Comparison of ENCODE assay signal across 23 cellular contexts in genomic region chr20:49792006-49792405, GRCh38. TPM values are rescaled to one million over a fixed set of nuclear protein-coding genes. Genes with fewer than 3 reads are reported as not detected.
DNase-seq lines count a peak whose midpoint lies in the region; ATAC-seq and TF ChIP-seq lines count a peak whose summit lies in the region.
"Had no signal": no experiment of that assay in that cellular context is flagged by ENCODE, and none has a peak within 500 bp of the region (broad histone marks: within the 10 kb centered on the region; RNA-seq: fewer than 3 reads in every experiment).

No MANE protein-coding gene starts in this region.

- no peak overlapping the region for H3K4me3 Mint-ChIP-seq in HFFc6
- no peak overlapping the region for H3K4me3 Mint-ChIP-seq in activated B cell treated with CpG ODN at 0.5 μM for 24 hours
- no peak overlapping the region for H3K4me3 Mint-ChIP-seq in natural killer cell
- H3K4me3 Mint-ChIP-seq: activated CD8-positive, alpha-beta T cell treated with anti-CD3 and anti-CD28 coated beads, Interleukin-2, amount 10 ng/mL, durations not matched to agents 7 days and 5 days; activated naive CD4-positive, alpha-beta T cell treated with anti-CD3 and anti-CD28 coated beads, Interleukin-2, amount 10 ng/mL, durations not matched to agents 7 days and 5 days; nephron; stimulated activated memory B cell treated with anti-CD40 and anti-IgM and Interleukin-4, amounts not matched to agents 10 μg/mL and 1 μg/mL and 100 μg/mL, for 72 hours; type B pancreatic cell had no signal

- ATAC-seq in activated B cell treated with CpG ODN at 0.5 μM for 24 hours (ENCODE audit: low read depth) (no peak), HG03432 (IDR thresholded peaks at IDR 0.05; ENCODE audit: unreplicated experiment) (no peak), HG03196 (IDR thresholded peaks at IDR 0.05; ENCODE audit: unreplicated experiment) (no peak), natural killer cell (no peak)
- ATAC-seq: activated CD8-positive, alpha-beta T cell treated with anti-CD3 and anti-CD28 coated beads, Interleukin-2, amount 10 ng/mL, durations not matched to agents 7 days and 5 days; left cardiac atrium; mucosa of descending colon; stimulated activated memory B cell treated with anti-CD40 and anti-IgM and Interleukin-4, amounts not matched to agents 10 μg/mL and 1 μg/mL and 100 μg/mL, for 72 hours had no signal

- peak overlapping the region; percentile 14; the same call in 1 of the 2 replicates for H3K27ac Mint-ChIP-seq in HFFc6
- H3K27ac Mint-ChIP-seq in activated B cell treated with CpG ODN at 0.5 μM for 24 hours, result peak overlapping the region; percentile 30
- H3K27ac Mint-ChIP-seq in natural killer cell, result no peak overlapping the region
- H3K27ac Mint-ChIP-seq: activated CD8-positive, alpha-beta T cell treated with anti-CD3 and anti-CD28 coated beads, Interleukin-2, amount 10 ng/mL, durations not matched to agents 7 days and 5 days; activated naive CD4-positive, alpha-beta T cell treated with anti-CD3 and anti-CD28 coated beads, Interleukin-2, amount 10 ng/mL, durations not matched to agents 7 days and 5 days; nephron; stimulated activated memory B cell treated with anti-CD40 and anti-IgM and Interleukin-4, amounts not matched to agents 10 μg/mL and 1 μg/mL and 100 μg/mL, for 72 hours; type B pancreatic cell had no signal

- TF ChIP-seq CTCF in HFFc6 (IDR thresholded peaks at IDR 0.05), result no peak
- no peak for TF ChIP-seq CTCF in activated B cell treated with CpG ODN at 0.5 μM for 24 hours (IDR thresholded peaks at IDR 0.05)
- no peak for TF ChIP-seq CTCF in natural killer cell (IDR thresholded peaks at IDR 0.05)

- intact Hi-C loops in activated B cell treated with CpG ODN at 0.5 μM for 24 hours (cut with micrococcal nuclease) (loop anchor here (1.0 kb wide), 1 partner anchor 8 kb away; no protein-coding TSS in a partner anchor), natural killer cell (cut with micrococcal nuclease) (no loop called here)

- H3K27me3 Mint-ChIP-seq in HFFc6 (ENCODE audit: insufficient read depth), result peaks cover 11% of the 10 kb centered on the region; the same call in 1 of the 2 replicates
- H3K27me3 Mint-ChIP-seq in activated B cell treated with CpG ODN at 0.5 μM for 24 hours, result no peaks in the 10 kb centered on the region
- no peaks in the 10 kb centered on the region for H3K27me3 Mint-ChIP-seq in natural killer cell (ENCODE audit: low read depth in 2 of 2)
- H3K27me3 Mint-ChIP-seq: stimulated activated memory B cell treated with anti-CD40 and anti-IgM and Interleukin-4, amounts not matched to agents 10 μg/mL and 1 μg/mL and 100 μg/mL, for 72 hours; type B pancreatic cell had no signal

- DNase-seq in HFFc6 (no peak), activated B cell treated with CpG ODN at 0.5 μM for 24 hours (no peak), glomerular visceral epithelial cell (ENCODE audit: extremely low spot score) (peak; percentile 27), natural killer cell (no peak)
- DNase-seq in activated CD4-positive, alpha-beta T cell treated with anti-CD3 and anti-CD28 coated beads, Interleukin-2, amount 50 U/mL, for 4 hours, result no peak
- DNase-seq: activated CD4-positive, alpha-beta T cell treated with anti-CD3 and anti-CD28 coated beads for 1 hour; activated CD8-positive, alpha-beta T cell treated with anti-CD3 and anti-CD28 coated beads, Interleukin-2, amount 10 ng/mL, durations not matched to agents 7 days and 5 days; activated naive CD4-positive, alpha-beta T cell treated with anti-CD3 and anti-CD28 coated beads, Interleukin-2, amount 10 ng/mL, durations not matched to agents 7 days and 5 days; amygdala; DMS53; GDM1; Kasumi-1; left cardiac atrium; NCI-H1092 treated with DMSO at 0.1 percent for 48 hours; NCI-H187; NCI-H2171; NCI-H510A had no signal

- H3K36me3 Mint-ChIP-seq in HFFc6 (ENCODE audit: low read depth), result no peaks in the 10 kb centered on the region
- H3K36me3 Mint-ChIP-seq in activated B cell treated with CpG ODN at 0.5 μM for 24 hours (ENCODE audit: low read depth), result no peaks in the 10 kb centered on the region
- no peaks in the 10 kb centered on the region for H3K36me3 Mint-ChIP-seq in natural killer cell
- H3K36me3 Mint-ChIP-seq: activated naive CD4-positive, alpha-beta T cell treated with anti-CD3 and anti-CD28 coated beads, Interleukin-2, amount 10 ng/mL, durations not matched to agents 7 days and 5 days; stimulated activated memory B cell treated with anti-CD40 and anti-IgM and Interleukin-4, amounts not matched to agents 10 μg/mL and 1 μg/mL and 100 μg/mL, for 72 hours; type B pancreatic cell had no signal

- H3K9me3 Mint-ChIP-seq in HFFc6, result no peaks in the 10 kb centered on the region
- H3K9me3 Mint-ChIP-seq in activated B cell treated with CpG ODN at 0.5 μM for 24 hours, result no peaks in the 10 kb centered on the region
- H3K9me3 Mint-ChIP-seq in natural killer cell, result no peaks in the 10 kb centered on the region
- H3K9me3 Mint-ChIP-seq: activated naive CD4-positive, alpha-beta T cell treated with anti-CD3 and anti-CD28 coated beads, Interleukin-2, amount 10 ng/mL, durations not matched to agents 7 days and 5 days; nephron; stimulated activated memory B cell treated with anti-CD40 and anti-IgM and Interleukin-4, amounts not matched to agents 10 μg/mL and 1 μg/mL and 100 μg/mL, for 72 hours; type B pancreatic cell had no signal

- peaks cover 39% of the 10 kb centered on the region for H3K4me1 Mint-ChIP-seq in HFFc6 (ENCODE audit: low read depth)
- H3K4me1 Mint-ChIP-seq in activated B cell treated with CpG ODN at 0.5 μM for 24 hours, result peaks cover 78% of the 10 kb centered on the region
- peaks cover 0 to 7% of the 10 kb centered on the region in 2 donors for H3K4me1 Mint-ChIP-seq in natural killer cell

- CTCF ChIA-PET in activated B cell treated with CpG ODN at 0.5 μM for 24 hours (lab: Charles Lee), result no interaction called here

- POLR2A ChIA-PET in activated B cell treated with CpG ODN at 0.5 μM for 24 hours (lab: Charles Lee), result interaction anchor here (1.1 to 2.9 kb wide), 3 partner anchors 11 to 21 kb away, joined by 7 to 15 read pairs (median 10); partner anchors contain the start of gene SLC9A8

RNA-seq across cellular contexts. Expression of gene SLC9A8, which starts 20.6 kb away (rescaled TPM):
- 1 to 10 TPM; 7.1 to 8.0 (median 7.4) TPM for total RNA-seq in HFFc6 (2021; fragmentation: NEBNext Ultra II Directional; extraction: Animal tissue kit (Norgen Biotek cat#: 25700))
- 49.2 and 65.7 TPM in 2 replicates for total RNA-seq in activated B cell treated with CpG ODN at 0.5 μM for 24 hours
- 10 to 100 TPM; 54.5 to 68.7 (median 58.8) TPM for total RNA-seq in natural killer cell

Comparison
In these comparisons a context has a peak if more than half of its experiments do, and no peak if none do; other contexts are left out.
1. H3K27ac Mint-ChIP-seq: peak in HFFc6 (single experiment) and activated B cell treated with CpG ODN at 0.5 μM for 24 hours (single experiment); none in natural killer cell (0 of 2).